In the genomic region with DNA sequence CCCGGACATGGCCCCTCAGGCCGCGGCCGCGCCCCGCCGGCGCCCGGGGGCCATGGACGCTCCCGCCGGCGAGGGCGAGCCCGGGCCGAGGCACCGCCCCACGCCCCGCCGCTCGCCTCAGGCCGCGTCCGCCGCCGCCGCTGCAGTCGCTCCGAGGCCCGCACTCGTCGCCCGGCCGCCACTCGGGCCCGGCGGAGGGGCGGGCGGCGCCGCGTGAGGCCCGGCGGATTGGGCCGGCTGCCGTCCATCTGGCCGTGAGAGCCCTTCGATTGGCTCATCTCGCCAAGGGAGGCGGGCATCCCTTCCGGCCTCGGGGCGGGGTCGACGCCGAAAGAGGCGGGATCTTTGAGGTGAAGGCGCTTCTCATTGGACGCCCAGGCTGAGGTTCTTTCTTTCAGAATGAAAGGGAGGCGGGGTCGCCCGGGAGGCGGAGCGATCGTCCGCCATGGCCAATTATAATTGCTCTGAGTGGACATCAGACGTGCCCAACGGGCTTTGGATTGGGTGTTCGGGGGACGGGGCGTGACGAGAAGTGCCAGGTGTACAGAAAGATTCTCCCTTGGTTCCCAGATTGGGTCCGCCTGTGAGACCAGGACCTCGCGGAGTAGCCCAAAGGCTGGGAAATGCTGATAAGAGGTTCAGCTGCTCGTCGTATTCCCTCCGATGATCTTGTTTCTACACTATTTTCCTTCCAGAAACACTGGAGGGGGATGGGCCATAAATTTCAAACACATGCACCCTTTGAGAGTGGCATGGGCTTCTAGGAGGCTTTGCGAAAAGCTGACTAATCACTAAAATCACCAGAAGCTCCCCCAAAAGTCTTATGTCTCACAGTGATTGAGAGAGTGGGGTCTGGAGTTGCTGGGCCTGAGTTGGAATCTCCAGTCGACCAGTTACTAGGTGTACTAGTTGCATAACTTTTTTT, we compare ENCODE assay signal across 8 cellular contexts. TPM values are rescaled to one million over a fixed set of nuclear protein-coding genes. Genes with fewer than 3 reads are reported as not detected.
DNase-seq lines count a peak whose midpoint lies in the region; ATAC-seq, FAIRE-seq and TF ChIP-seq lines count a peak whose summit lies in the region.

A gene with protein sequence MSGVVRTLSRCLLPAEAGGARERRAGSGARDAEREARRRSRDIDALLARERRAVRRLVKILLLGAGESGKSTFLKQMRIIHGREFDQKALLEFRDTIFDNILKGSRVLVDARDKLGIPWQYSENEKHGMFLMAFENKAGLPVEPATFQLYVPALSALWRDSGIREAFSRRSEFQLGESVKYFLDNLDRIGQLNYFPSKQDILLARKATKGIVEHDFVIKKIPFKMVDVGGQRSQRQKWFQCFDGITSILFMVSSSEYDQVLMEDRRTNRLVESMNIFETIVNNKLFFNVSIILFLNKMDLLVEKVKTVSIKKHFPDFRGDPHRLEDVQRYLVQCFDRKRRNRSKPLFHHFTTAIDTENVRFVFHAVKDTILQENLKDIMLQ (minus strand): TSS at position 156 of the 925 bp plus-strand sequence. CDS start 147 bp downstream, at position 9.

- peaks cover 0 to 3% of the 10 kb centered on the region in 2 donors for H3K36me3 ChIP-seq in kidney (ENCODE audit: control insufficient read depth in 1 of 2, insufficient read depth in 2 of 2, low read length in 2 of 2)

- intact Hi-C loops in kidney (cut with DNase I), result no loop called here

- ATAC-seq in GM19043 (IDR thresholded peaks at IDR 0.05; ENCODE audit: low read depth, unreplicated experiment) (peak; percentile 97), HG03378 (IDR thresholded peaks at IDR 0.05; ENCODE audit: unreplicated experiment) (peak; percentile 99)

- H3K9me3 ChIP-seq in kidney (ENCODE audit: control insufficient read depth in 1 of 2, low read length in 2 of 2), result no peaks in the 10 kb centered on the region

- peaks cover 0 to 4% of the 10 kb centered on the region in 2 donors for H3K4me1 ChIP-seq in kidney (ENCODE audit: control insufficient read depth in 1 of 2, insufficient read depth in 1 of 2, low read depth in 1 of 2, low read length in 2 of 2)

- peak; percentile 97 for FAIRE-seq in kidney (lab: Jason Lieb, UNC)

- H3K4me3 ChIP-seq in AG10803 (ENCODE audit: low read length), result peak within 1 kb of the TSS; percentile 74
- peak within 1 kb of the TSS; percentile 78 to 82 for H3K4me3 ChIP-seq in kidney (ENCODE audit: low read length in 2 of 2)

- DNase-seq in AG10803 (ENCODE audit: low read depth), result peak; percentile 97
- DNase-seq in NCI-H460 (ENCODE audit: extremely low read depth, low read depth), result peak; percentile 99
- peak; percentile 99 for DNase-seq in activated CD4-positive, CD25-positive, alpha-beta regulatory T cell treated with anti-CD3 and anti-CD28 coated beads, Interleukin-2, amount 50 U/mL, for 72 hours
- DNase-seq in cerebellum (ENCODE audit: low spot score), result peak; percentile 99
- peak; percentile 99 for DNase-seq in kidney
- peak; percentile 97 to 98 for DNase-seq in stimulated activated CD4-positive, alpha-beta T cell treated with anti-CD3 and anti-CD28 coated beads, Interleukin-15, amount 100 ng/mL, for 48 hours (ENCODE audit: low read depth in 2 of 2)

- H3K9ac ChIP-seq in kidney (ENCODE audit: low read length in 2 of 2), result peak within 1 kb of the TSS; percentile 37 to 65

- H3K27ac ChIP-seq in kidney (ENCODE audit: low read depth in 2 of 2, low read length in 2 of 2), result peak within 1 kb of the TSS in 1 of 2 donors; percentile 27

- no peak for TF ChIP-seq CTCF in AG10803 (conservative IDR thresholded peaks at IDR 0.05; ENCODE audit: low read length)
- TF ChIP-seq CTCF in kidney (IDR thresholded peaks at IDR 0.05; ENCODE audit: borderline replicate concordance, extremely low read depth, insufficient read depth), result no peak

RNA-seq across cellular contexts. Expression of the gene that starts here (rescaled TPM):
- 10.8 and 18.3 TPM in 2 replicates for total RNA-seq in NCI-H460 (2014; rRNA removed; shearing (Covaris generic))
- 8.3 and 12.8 TPM in 2 replicates for polyA plus RNA-seq in NCI-H460 (2014; cell fraction: nucleus; rRNA removed)
- total RNA-seq in cerebellum (24.1 TPM), kidney (41.1 TPM)
- 16.5 TPM for polyA plus RNA-seq in kidney (ENCODE audit: insufficient read depth, low read depth, low replicate concordance)
